8 cellular contexts compared by ENCODE assay signal in genomic region chr19:20051841-20052768, GRCh38. TPM values are rescaled to one million over a fixed set of nuclear protein-coding genes. Genes with fewer than 3 reads are reported as not detected.
DNase-seq lines count a peak whose midpoint lies in the region; ATAC-seq, FAIRE-seq and TF ChIP-seq lines count a peak whose summit lies in the region.

No MANE protein-coding gene starts in this region.

- CTCF ChIA-PET in GM10248 (lab: Yijun Ruan, JAX) = interaction anchor here (0.7 to 1.9 kb wide), 5 partner anchors 12 to 520 kb away, joined by 3 to 10 read pairs (median 3); partner anchors contain the start of genes ZNF682 and ZNF90

- H3K4me3 ChIP-seq in kidney epithelial cell (ENCODE audit: low read depth, low read length) = peak overlapping the region; percentile 99

- peak; percentile 85 for FAIRE-seq in colon (lab: Jason Lieb, UNC)

- peak; percentile 96 for ATAC-seq in HG02798 (IDR thresholded peaks at IDR 0.05; ENCODE audit: poor library complexity, unreplicated experiment)

- DNase-seq in GM10248 (ENCODE audit: extremely low spot score) = peak; percentile 61
- peak; percentile 89 to 94 for DNase-seq in NCI-H2081 (lab: John Stamatoyannopoulos, UW)
- DNase-seq in activated CD4-positive, alpha-beta T cell treated with anti-CD3 and anti-CD28 coated beads for 24 hours (ENCODE audit: low read depth in 2 of 2) = peak; percentile 50 to 56
- DNase-seq in kidney epithelial cell (ENCODE audit: low read depth) = peak; percentile 97
- DNase-seq in stimulated activated CD4-positive, alpha-beta T cell treated with anti-CD3 and anti-CD28 coated beads, Interleukin-15, amount 100 ng/mL, for 1 hour (ENCODE audit: low read depth in 1 of 2, low spot score in 1 of 2) = peak; percentile 25 to 42
- no peak for DNase-seq in GOT3 (lab: John Stamatoyannopoulos, UW)

- H3K27me3 ChIP-seq in kidney epithelial cell (ENCODE audit: control insufficient read depth, insufficient read depth, low read length) = no peaks in the 10 kb centered on the region

- POLR2A ChIA-PET in GM10248 (lab: Yijun Ruan, JAX) = interaction anchor here (0.5 to 1.0 kb wide), 4 partner anchors 13 to 235 kb away, joined by 3 to 7 read pairs (median 4); partner anchors contain the start of genes ZNF506 and ZNF682

- H3K36me3 ChIP-seq in kidney epithelial cell (ENCODE audit: control insufficient read depth, insufficient read depth, low read length) = no peaks in the 10 kb centered on the region

- no peak for TF ChIP-seq CTCF in GM10248 (IDR thresholded peaks at IDR 0.05; ENCODE audit: control extremely low read depth, extremely low read depth, low read depth, missing control alignments)
- no peak for TF ChIP-seq CTCF in kidney epithelial cell (IDR thresholded peaks at IDR 0.05; ENCODE audit: insufficient read depth, low read length, poor library complexity, severe bottlenecking)

RNA-seq across cellular contexts. Expression of gene ZNF682, which starts 12.8 kb away (rescaled TPM):
- total RNA-seq in kidney epithelial cell = 1.8 and 3.3 TPM in 2 replicates

RNA-seq across cellular contexts. Expression of gene ZNF90, which starts 25.7 kb away (rescaled TPM):
- 5.1 TPM in 2 replicates for total RNA-seq in kidney epithelial cell
